In genomic region chr2:238139141-238139840, GRCh38 we compare ENCODE assay signal across 8 cellular contexts. TPM values are rescaled to one million over a fixed set of nuclear protein-coding genes. Genes with fewer than 3 reads are reported as not detected.
DNase-seq lines count a peak whose midpoint lies in the region; ATAC-seq and TF ChIP-seq lines count a peak whose summit lies in the region.

No MANE protein-coding gene starts in this region.

- peaks cover 2% of the 10 kb centered on the region for H3K4me1 Mint-ChIP-seq in activated naive CD8-positive, alpha-beta T cell treated with anti-CD3 and anti-CD28 coated beads, Interleukin-2, amount 10 ng/mL, durations not matched to agents 7 days and 5 days

- H3K4me1 ChIP-seq in lower lobe of right lung (peaks cover 19% of the 10 kb centered on the region), aorta (ENCODE audit: control insufficient read depth in 1 of 2, insufficient read depth in 2 of 2, low read length in 2 of 2) (no peaks in the 10 kb centered on the region), testis (no peaks in the 10 kb centered on the region)

- H3K9me3 ChIP-seq in lower lobe of right lung (no peaks in the 10 kb centered on the region), aorta (ENCODE audit: control insufficient read depth, low read length) (no peaks in the 10 kb centered on the region), testis (no peaks in the 10 kb centered on the region)

- peak; percentile 43 for ATAC-seq in activated naive CD8-positive, alpha-beta T cell treated with anti-CD3 and anti-CD28 coated beads, Interleukin-2, amount 10 ng/mL, durations not matched to agents 7 days and 5 days (ENCODE audit: low read depth)
- no peak for ATAC-seq in lower lobe of right lung
- peak; percentile 3 for ATAC-seq in aorta (ENCODE audit: low FRiP score)
- no peak for ATAC-seq in HG03439 (IDR thresholded peaks at IDR 0.05; ENCODE audit: unreplicated experiment)

- H3K27me3 ChIP-seq in lower lobe of right lung (ENCODE audit: low read depth) (no peaks in the 10 kb centered on the region), aorta (ENCODE audit: control insufficient read depth in 1 of 2, insufficient read depth in 2 of 2, low read length in 1 of 2) (no peaks in the 10 kb centered on the region), testis (no peaks in the 10 kb centered on the region)

- peak overlapping the region; percentile 27 for H3K4me3 ChIP-seq in lower lobe of right lung
- peak overlapping the region; percentile 19 to 40 for H3K4me3 ChIP-seq in aorta (ENCODE audit: low read length in 2 of 2)
- H3K4me3 ChIP-seq in testis, result no peak overlapping the region

- peak; percentile 15 for DNase-seq in stimulated activated CD4-positive, alpha-beta T cell treated with anti-CD3 and anti-CD28 coated beads, Interleukin-12 subunit alpha, Interleukin-12 subunit beta, amount 100 ng/mL, for 4 hours
- DNase-seq in stimulated activated CD4-positive, alpha-beta T cell treated with anti-CD3 and anti-CD28 coated beads, Interleukin-1b, Interleukin-23, amount 100 ng/mL, for 48 hours, result no peak
- peak; percentile 72 for DNase-seq in activated naive CD8-positive, alpha-beta T cell treated with anti-CD3 and anti-CD28 coated beads, Interleukin-2, amount 10 ng/mL, durations not matched to agents 7 days and 5 days
- DNase-seq in lower lobe of right lung (no peak), aorta (no peak), testis (no peak), NCI-H510A (lab: John Stamatoyannopoulos, UW) (no peak)

- no peaks in the 10 kb centered on the region for H3K36me3 Mint-ChIP-seq in activated naive CD8-positive, alpha-beta T cell treated with anti-CD3 and anti-CD28 coated beads, Interleukin-2, amount 10 ng/mL, durations not matched to agents 7 days and 5 days

- H3K27me3 Mint-ChIP-seq in activated naive CD8-positive, alpha-beta T cell treated with anti-CD3 and anti-CD28 coated beads, Interleukin-2, amount 10 ng/mL, durations not matched to agents 7 days and 5 days, result no peaks in the 10 kb centered on the region

- no peak overlapping the region for H3K4me3 Mint-ChIP-seq in activated naive CD8-positive, alpha-beta T cell treated with anti-CD3 and anti-CD28 coated beads, Interleukin-2, amount 10 ng/mL, durations not matched to agents 7 days and 5 days

- WGBS in aorta, 2 donors, result 27 to 39% methylated on average over 40 to 47 of the region's 47 CpGs
- WGBS in testis, 2 donors, result 63 to 100% methylated on average over 1 to 30 of the region's 47 CpGs

- TF ChIP-seq CTCF in lower lobe of right lung (IDR thresholded peaks at IDR 0.05), result peak; percentile 47
- TF ChIP-seq CTCF in testis (IDR thresholded peaks at IDR 0.05), result peak in 1 of 3 experiments; percentile 48

- H3K27ac Mint-ChIP-seq in activated naive CD8-positive, alpha-beta T cell treated with anti-CD3 and anti-CD28 coated beads, Interleukin-2, amount 10 ng/mL, durations not matched to agents 7 days and 5 days, result no peak overlapping the region

- TF ChIP-seq POLR2A in testis (IDR thresholded peaks at IDR 0.05), result no peak

- no peaks in the 10 kb centered on the region for H3K9me3 Mint-ChIP-seq in activated naive CD8-positive, alpha-beta T cell treated with anti-CD3 and anti-CD28 coated beads, Interleukin-2, amount 10 ng/mL, durations not matched to agents 7 days and 5 days

- H3K27ac ChIP-seq in lower lobe of right lung (no peak overlapping the region), aorta (ENCODE audit: low read depth in 1 of 2, low read length in 2 of 2) (no peak overlapping the region), testis (no peak overlapping the region)

- no peaks in the 10 kb centered on the region for H3K36me3 ChIP-seq in lower lobe of right lung
- H3K36me3 ChIP-seq in aorta (ENCODE audit: control insufficient read depth in 1 of 2, insufficient read depth in 2 of 2, low read length in 1 of 2), result no peaks in the 10 kb centered on the region
- H3K36me3 ChIP-seq in testis (ENCODE audit: low read depth, missing control alignments), result no peaks in the 10 kb centered on the region

- POLR2A ChIA-PET in activated naive CD8-positive, alpha-beta T cell treated with anti-CD3 and anti-CD28 coated beads, Interleukin-2, amount 10 ng/mL, durations not matched to agents 7 days and 5 days (lab: Charles Lee), result interaction anchor here (1.4 kb wide), 1 partner anchor 171 kb away, joined by 4 read pairs; no protein-coding TSS in a partner anchor

- intact Hi-C loops in lower lobe of right lung (cut with DNase I) (no loop called here), aorta (cut with DNase I) (loop anchor here in 1 of 2 donors (2.0 to 5.0 kb wide), 2 partner anchors 77 to 280 kb away; partner anchors contain the start of genes RAMP1 and SCLY), testis (cut with DNase I; ENCODE audit: low total_unique reads) (no loop called here)

RNA-seq across cellular contexts. Expression of gene KLHL30, which starts 0.8 kb away (rescaled TPM):
- not detected for total RNA-seq in activated naive CD8-positive, alpha-beta T cell treated with anti-CD3 and anti-CD28 coated beads, Interleukin-2, amount 10 ng/mL, durations not matched to agents 7 days and 5 days
- total RNA-seq in lower lobe of right lung, result 0.71 TPM
- total RNA-seq in aorta, result 1 to 10 TPM; 8.8 to 9.0 TPM
- 1 to 10 TPM; 3.5 to 4.6 TPM for polyA plus RNA-seq in aorta
- total RNA-seq in testis, result under 1 TPM; 0.16 to 0.37 TPM
- polyA plus RNA-seq in testis (ENCODE audit: insufficient read depth, low read depth, low replicate concordance), result 0.29 TPM

RNA-seq across cellular contexts. Expression of gene ERFE, which starts 19.5 kb away (rescaled TPM):
- under 1 TPM in 1 of 2 experiments, not detected in 1; 0.42 TPM for total RNA-seq in activated naive CD8-positive, alpha-beta T cell treated with anti-CD3 and anti-CD28 coated beads, Interleukin-2, amount 10 ng/mL, durations not matched to agents 7 days and 5 days
- total RNA-seq in lower lobe of right lung, result not detected
- total RNA-seq in aorta, result 1 to 10 TPM in 1 of 2 donors, under 1 TPM in 1; 0.96 to 2.5 TPM
- polyA plus RNA-seq in aorta, result 1 to 10 TPM in 1 of 2 donors, not detected in 1; 2.8 TPM
- total RNA-seq in testis, result 10 to 100 TPM in 1 of 2 donors, 1 to 10 TPM in 1; 9.5 to 23.1 TPM
- polyA plus RNA-seq in testis (ENCODE audit: insufficient read depth, low read depth, low replicate concordance), result 31.0 TPM

RNA-seq across cellular contexts. Expression of gene ESPNL, which starts 39.2 kb away (rescaled TPM):
- under 1 TPM; 0.09 to 0.11 TPM for total RNA-seq in activated naive CD8-positive, alpha-beta T cell treated with anti-CD3 and anti-CD28 coated beads, Interleukin-2, amount 10 ng/mL, durations not matched to agents 7 days and 5 days
- 0.09 TPM for total RNA-seq in lower lobe of right lung
- total RNA-seq in aorta, result not detected
- polyA plus RNA-seq in aorta, result under 1 TPM in 1 of 2 donors, not detected in 1; 0.20 TPM
- 1 to 10 TPM; 2.8 to 7.5 TPM for total RNA-seq in testis
- 2.1 TPM for polyA plus RNA-seq in testis (ENCODE audit: insufficient read depth, low read depth, low replicate concordance)

Comparison
In these comparisons a context has a peak if more than half of its experiments do, and no peak if none do; other contexts are left out.
1. DNase-seq: peak in stimulated activated CD4-positive, alpha-beta T cell treated with anti-CD3 and anti-CD28 coated beads, Interleukin-12 subunit alpha, Interleukin-12 subunit beta, amount 100 ng/mL, for 4 hours (single experiment) and activated naive CD8-positive, alpha-beta T cell treated with anti-CD3 and anti-CD28 coated beads, Interleukin-2, amount 10 ng/mL, durations not matched to agents 7 days and 5 days (single experiment); none in stimulated activated CD4-positive, alpha-beta T cell treated with anti-CD3 and anti-CD28 coated beads, Interleukin-1b, Interleukin-23, amount 100 ng/mL, for 48 hours (single experiment), lower lobe of right lung (single experiment), aorta (0 of 2), testis (single experiment) and NCI-H510A (single experiment).
2. ATAC-seq: peak in activated naive CD8-positive, alpha-beta T cell treated with anti-CD3 and anti-CD28 coated beads, Interleukin-2, amount 10 ng/mL, durations not matched to agents 7 days and 5 days (single experiment) and aorta (single experiment); none in lower lobe of right lung (0 of 2) and HG03439 (single experiment).
3. H3K4me3 ChIP-seq: peak in lower lobe of right lung (single experiment) and aorta (2 of 2); none in testis (0 of 2).